Comparison of ENCODE assay signal across 16 cellular contexts in genomic region chr1:174116042-174116441, GRCh38. TPM values are rescaled to one million over a fixed set of nuclear protein-coding genes. Genes with fewer than 3 reads are reported as not detected.
DNase-seq lines count a peak whose midpoint lies in the region; ATAC-seq and TF ChIP-seq lines count a peak whose summit lies in the region.
"Had no signal": no experiment of that assay in that cellular context is flagged by ENCODE, and none has a peak within 500 bp of the region (broad histone marks: within the 10 kb centered on the region; RNA-seq: fewer than 3 reads in every experiment).

No MANE protein-coding gene starts in this region.

- no peak overlapping the region for H3K4me3 Mint-ChIP-seq in activated T-helper 17 cell treated with anti-CD3 and anti-CD28 coated beads, Interleukin-2, amount 50 U/mL, for 72 hours
- H3K4me3 Mint-ChIP-seq in activated CD8-positive, alpha-beta memory T cell treated with anti-CD3 and anti-CD28 coated beads, Interleukin-2, amount 10 ng/mL, durations not matched to agents 7 days and 5 days = no peak overlapping the region
- H3K4me3 Mint-ChIP-seq: activated CD4-positive, alpha-beta memory T cell treated with anti-CD3 and anti-CD28 coated beads for 36 hours; endodermal cell; T-cell had no signal

- no peaks in the 10 kb centered on the region for H3K4me1 ChIP-seq in stomach
- H3K4me1 ChIP-seq: testis had no signal

- H3K27ac ChIP-seq in stomach = no peak overlapping the region

- no peak for TF ChIP-seq EP300 in stomach (IDR thresholded peaks at IDR 0.05)

- intact Hi-C loops in stomach (cut with DNase I; ENCODE audit: low total_unique reads) = no loop called here

- no peak for TF ChIP-seq POLR2A in stomach (IDR thresholded peaks at IDR 0.05)

- H3K9me3 Mint-ChIP-seq in activated T-helper 17 cell treated with anti-CD3 and anti-CD28 coated beads, Interleukin-2, amount 50 U/mL, for 72 hours = no peaks in the 10 kb centered on the region
- no peaks in the 10 kb centered on the region for H3K9me3 Mint-ChIP-seq in activated CD8-positive, alpha-beta memory T cell treated with anti-CD3 and anti-CD28 coated beads, Interleukin-2, amount 10 ng/mL, durations not matched to agents 7 days and 5 days (ENCODE audit: low read depth)
- H3K9me3 Mint-ChIP-seq: activated CD4-positive, alpha-beta memory T cell treated with anti-CD3 and anti-CD28 coated beads for 36 hours; endodermal cell; T-cell had no signal

- DNase-seq in ELR (ENCODE audit: low read depth) (peak; percentile 59), LHCN-M2 (ENCODE audit: low read depth) (peak; percentile 49), fibroblast of villous mesenchyme (ENCODE audit: low read depth) (peak; percentile 36), NCI-H1694 (lab: John Stamatoyannopoulos, UW) (no peak), stomach (no peak), NCI-H2081 (lab: John Stamatoyannopoulos, UW) (no peak)
- no peak for DNase-seq in activated CD8-positive, alpha-beta memory T cell treated with anti-CD3 and anti-CD28 coated beads, Interleukin-2, amount 10 ng/mL, durations not matched to agents 7 days and 5 days
- DNase-seq: activated CD4-positive, alpha-beta memory T cell treated with anti-CD3 and anti-CD28 coated beads for 36 hours; Calu3; endodermal cell; NCI-H1092; stimulated activated CD4-positive, alpha-beta T cell treated with anti-CD3 and anti-CD28 coated beads, Interleukin-2, amount 100 ng/mL, for 48 hours; T-cell; testis had no signal

- no peaks in the 10 kb centered on the region for H3K9me3 ChIP-seq in stomach
- H3K9me3 ChIP-seq: testis had no signal

- H3K27me3 ChIP-seq in stomach = no peaks in the 10 kb centered on the region
- H3K27me3 ChIP-seq: testis had no signal

- WGBS in stomach, 5 donors = 81 to 91% (median 88%) methylated on average over 1 of the region's 1 CpG

- H3K4me1 Mint-ChIP-seq in activated T-helper 17 cell treated with anti-CD3 and anti-CD28 coated beads, Interleukin-2, amount 50 U/mL, for 72 hours = no peaks in the 10 kb centered on the region
- peaks cover 2% of the 10 kb centered on the region for H3K4me1 Mint-ChIP-seq in activated CD8-positive, alpha-beta memory T cell treated with anti-CD3 and anti-CD28 coated beads, Interleukin-2, amount 10 ng/mL, durations not matched to agents 7 days and 5 days
- H3K4me1 Mint-ChIP-seq: T-cell had no signal

- peak; percentile 63 for ATAC-seq in activated T-helper 17 cell treated with anti-CD3 and anti-CD28 coated beads, Interleukin-2, amount 50 U/mL, for 72 hours (replicated peaks)
- ATAC-seq in activated CD8-positive, alpha-beta memory T cell treated with anti-CD3 and anti-CD28 coated beads, Interleukin-2, amount 10 ng/mL, durations not matched to agents 7 days and 5 days = no peak
- ATAC-seq: Panc1, T-cell had no signal

- peaks cover under 1% of the 10 kb centered on the region for H3K27me3 Mint-ChIP-seq in activated T-helper 17 cell treated with anti-CD3 and anti-CD28 coated beads, Interleukin-2, amount 50 U/mL, for 72 hours
- H3K27me3 Mint-ChIP-seq in activated CD8-positive, alpha-beta memory T cell treated with anti-CD3 and anti-CD28 coated beads, Interleukin-2, amount 10 ng/mL, durations not matched to agents 7 days and 5 days = peaks cover 3% of the 10 kb centered on the region
- H3K27me3 Mint-ChIP-seq: activated CD4-positive, alpha-beta memory T cell treated with anti-CD3 and anti-CD28 coated beads for 36 hours; T-cell had no signal

- no peak overlapping the region for H3K27ac Mint-ChIP-seq in activated T-helper 17 cell treated with anti-CD3 and anti-CD28 coated beads, Interleukin-2, amount 50 U/mL, for 72 hours
- H3K27ac Mint-ChIP-seq in activated CD8-positive, alpha-beta memory T cell treated with anti-CD3 and anti-CD28 coated beads, Interleukin-2, amount 10 ng/mL, durations not matched to agents 7 days and 5 days = no peak overlapping the region
- H3K27ac Mint-ChIP-seq: activated CD4-positive, alpha-beta memory T cell treated with anti-CD3 and anti-CD28 coated beads for 36 hours; endodermal cell; T-cell had no signal

- no peaks in the 10 kb centered on the region for H3K36me3 ChIP-seq in stomach

- H3K36me3 Mint-ChIP-seq in activated T-helper 17 cell treated with anti-CD3 and anti-CD28 coated beads, Interleukin-2, amount 50 U/mL, for 72 hours (ENCODE audit: low read depth) = no peaks in the 10 kb centered on the region
- peaks cover 1% of the 10 kb centered on the region for H3K36me3 Mint-ChIP-seq in activated CD8-positive, alpha-beta memory T cell treated with anti-CD3 and anti-CD28 coated beads, Interleukin-2, amount 10 ng/mL, durations not matched to agents 7 days and 5 days

- TF ChIP-seq CTCF in fibroblast of villous mesenchyme (IDR thresholded peaks at IDR 0.05; ENCODE audit: insufficient read depth, low read depth, low read length) (no peak), stomach (IDR thresholded peaks at IDR 0.05) (no peak)

- CTCF ChIA-PET in activated CD8-positive, alpha-beta memory T cell treated with anti-CD3 and anti-CD28 coated beads, Interleukin-2, amount 10 ng/mL, durations not matched to agents 7 days and 5 days (lab: Charles Lee) = interaction anchor here (0.6 kb wide), 1 partner anchor 11 kb away, joined by 3 read pairs; no protein-coding TSS in a partner anchor

- H3K4me3 ChIP-seq in fibroblast of villous mesenchyme (ENCODE audit: low read depth, low read length) (no peak overlapping the region), stomach (no peak overlapping the region)
- H3K4me3 ChIP-seq: testis had no signal

RNA-seq across cellular contexts. Expression of gene RABGAP1L, which starts 43.3 kb away (rescaled TPM):
- total RNA-seq in LHCN-M2 (2014; rRNA removed) (14.0 and 14.1 TPM in 2 replicates), fibroblast of villous mesenchyme (27.7 and 29.8 TPM in 2 replicates), stomach (100 to 1,000 TPM in 2 of 5 donors, 10 to 100 TPM in 3; 53.3 to 238 (median 63.0) TPM)
- polyA plus RNA-seq in LHCN-M2 (2012) = 6.0 TPM
- 10 to 100 TPM; 38.4 to 54.1 TPM for total RNA-seq in activated T-helper 17 cell treated with anti-CD3 and anti-CD28 coated beads, Interleukin-2, amount 50 U/mL, for 72 hours
- 10 to 100 TPM; 14.2 to 15.9 (median 15.9) TPM for polyA plus RNA-seq in stomach
- total RNA-seq in activated CD8-positive, alpha-beta memory T cell treated with anti-CD3 and anti-CD28 coated beads, Interleukin-2, amount 10 ng/mL, durations not matched to agents 7 days and 5 days = 10 to 100 TPM; 60.5 to 83.5 TPM

Comparison
In these comparisons a context has a peak if more than half of its experiments do, and no peak if none do; other contexts are left out.
1. DNase-seq: peak in ELR (single experiment), LHCN-M2 (single experiment) and fibroblast of villous mesenchyme (single experiment); none in NCI-H1694 (single experiment), stomach (single experiment), activated CD8-positive, alpha-beta memory T cell treated with anti-CD3 and anti-CD28 coated beads, Interleukin-2, amount 10 ng/mL, durations not matched to agents 7 days and 5 days (single experiment) and NCI-H2081 (0 of 2).